Comparison of ENCODE assay signal across 14 cellular contexts in genomic region chr7:27992755-27993478, GRCh38.
A peak's percentile ranks its signal among the peaks of the same experiment; 100 is the strongest.
DNase-seq lines count a peak whose midpoint lies in the region; ATAC-seq and TF ChIP-seq lines count a peak whose summit lies in the region.
"Had no signal": no experiment of that assay in that cellular context is flagged by ENCODE, and none has a peak within 500 bp of the region (broad histone marks: within the 10 kb centered on the region; RNA-seq: fewer than 3 reads in every experiment).

No MANE protein-coding gene starts in this region.

- ATAC-seq in activated CD8-positive, alpha-beta T cell treated with anti-CD3 and anti-CD28 coated beads, Interleukin-2, amount 10 ng/mL, durations not matched to agents 7 days and 5 days: no peak
- ATAC-seq: GM12878 had no signal

- peaks cover 3% of the 10 kb centered on the region for H3K36me3 Mint-ChIP-seq in activated CD8-positive, alpha-beta T cell treated with anti-CD3 and anti-CD28 coated beads, Interleukin-2, amount 10 ng/mL, durations not matched to agents 7 days and 5 days (ENCODE audit: low read depth)
- peaks cover 6% of the 10 kb centered on the region for H3K36me3 Mint-ChIP-seq in mesothelial cell of epicardium

- H3K9me3 ChIP-seq in MM.1S (replicated peaks; ENCODE audit: insufficient read depth, low read length) (no peaks in the 10 kb centered on the region), OCI-LY7 (ENCODE audit: low read length) (no peaks in the 10 kb centered on the region), ovary (no peaks in the 10 kb centered on the region)

- H3K27me3 ChIP-seq in MM.1S (replicated peaks; ENCODE audit: insufficient read depth, low read length): no peaks in the 10 kb centered on the region
- H3K27me3 ChIP-seq in ovary: no peaks in the 10 kb centered on the region

- H3K9ac ChIP-seq in MM.1S (ENCODE audit: low read length): no peak overlapping the region

- no peaks in the 10 kb centered on the region for H3K27me3 Mint-ChIP-seq in activated CD8-positive, alpha-beta T cell treated with anti-CD3 and anti-CD28 coated beads, Interleukin-2, amount 10 ng/mL, durations not matched to agents 7 days and 5 days (ENCODE audit: low read depth)
- H3K27me3 Mint-ChIP-seq in mesothelial cell of epicardium (ENCODE audit: low read depth): peaks cover 1% of the 10 kb centered on the region

- WGBS in ovary, 3 donors: 16 to 27% (median 19%) methylated on average over 8 of the region's 8 CpGs

- H3K27ac ChIP-seq in MM.1S (ENCODE audit: low read length) (no peak overlapping the region), OCI-LY7 (ENCODE audit: low read depth, low read length, poor library complexity, severe bottlenecking) (no peak overlapping the region), ovary (no peak overlapping the region)
- H3K27ac ChIP-seq: epithelial cell of prostate had no signal

- no peaks in the 10 kb centered on the region for H3K9me2 ChIP-seq in MM.1S (replicated peaks; ENCODE audit: insufficient read depth, low read length)
- no peaks in the 10 kb centered on the region for H3K9me2 ChIP-seq in OCI-LY7 (ENCODE audit: insufficient read depth, low read length)

- intact Hi-C loops in OCI-LY7 (cut with micrococcal nuclease; ENCODE audit: unreplicated experiment) (no loop called here), ovary (cut with DNase I) (no loop called here)

- no peaks in the 10 kb centered on the region for H3F3A ChIP-seq in MM.1S (ENCODE audit: insufficient read depth, low read length)

- peaks cover 5% of the 10 kb centered on the region for H3K9me3 Mint-ChIP-seq in activated CD8-positive, alpha-beta T cell treated with anti-CD3 and anti-CD28 coated beads, Interleukin-2, amount 10 ng/mL, durations not matched to agents 7 days and 5 days (ENCODE audit: insufficient read depth)
- peaks cover 7% of the 10 kb centered on the region for H3K9me3 Mint-ChIP-seq in mesothelial cell of epicardium

- POLR2A ChIA-PET in OCI-LY7 (lab: Charles Lee): interaction anchor here (0.6 kb wide), 1 partner anchor 12 kb away, joined by 3 read pairs; no protein-coding TSS in a partner anchor
- POLR2A ChIA-PET in activated CD8-positive, alpha-beta T cell treated with anti-CD3 and anti-CD28 coated beads, Interleukin-2, amount 10 ng/mL, durations not matched to agents 7 days and 5 days (lab: Charles Lee): no interaction called here

- no peak for TF ChIP-seq CTCF in MM.1S (IDR thresholded peaks at IDR 0.05; ENCODE audit: low read length)
- TF ChIP-seq CTCF in OCI-LY7 (conservative IDR thresholded peaks at IDR 0.05; ENCODE audit: low read length): no peak
- TF ChIP-seq CTCF in ovary (IDR thresholded peaks at IDR 0.05): no peak
- no peak for TF ChIP-seq CTCF in mesothelial cell of epicardium (IDR thresholded peaks at IDR 0.05; ENCODE audit: unreplicated experiment)
- TF ChIP-seq CTCF in GM10266 (IDR thresholded peaks at IDR 0.05; ENCODE audit: control insufficient read depth, insufficient read depth, low read depth, missing control alignments): no peak

- no peak for TF ChIP-seq POLR2A in ovary (IDR thresholded peaks at IDR 0.05)

- no peak for TF ChIP-seq EP300 in ovary (IDR thresholded peaks at IDR 0.05)

- CTCF ChIA-PET in OCI-LY7 (lab: Charles Lee; ENCODE audit: unreplicated experiment): no interaction called here
- CTCF ChIA-PET in activated CD8-positive, alpha-beta T cell treated with anti-CD3 and anti-CD28 coated beads, Interleukin-2, amount 10 ng/mL, durations not matched to agents 7 days and 5 days (lab: Charles Lee): no interaction called here

- peak; percentile 18 for DNase-seq in DMS 273 treated with DMSO at 0.1 percent for 48 hours (lab: John Stamatoyannopoulos, UW)
- DNase-seq in MM.1S: peak; percentile 65
- peak; percentile 53 for DNase-seq in OCI-LY7 (ENCODE audit: low spot score)
- DNase-seq in ovary: peak in 3 of 5 donors; percentile 31 to 49 (median 44)
- no peak for DNase-seq in activated CD8-positive, alpha-beta T cell treated with anti-CD3 and anti-CD28 coated beads, Interleukin-2, amount 10 ng/mL, durations not matched to agents 7 days and 5 days
- no peak for DNase-seq in mesothelial cell of epicardium (ENCODE audit: low spot score in 2 of 2, unreplicated experiment in 2 of 2)
- no peak for DNase-seq in GM10266 (ENCODE audit: extremely low spot score)
- DNase-seq: aorta, NCI-H187 treated with DMSO at 0.1 percent for 48 hours, retina had no signal

- H3K4me3 ChIP-seq in MM.1S (ENCODE audit: low read length) (no peak overlapping the region), OCI-LY7 (ENCODE audit: low read depth, low read length, poor library complexity, severe bottlenecking) (no peak overlapping the region), ovary (no peak overlapping the region)
- H3K4me3 ChIP-seq: GM12878, lung had no signal

- H3K27ac Mint-ChIP-seq in activated CD8-positive, alpha-beta T cell treated with anti-CD3 and anti-CD28 coated beads, Interleukin-2, amount 10 ng/mL, durations not matched to agents 7 days and 5 days: no peak overlapping the region
- H3K27ac Mint-ChIP-seq in mesothelial cell of epicardium: no peak overlapping the region

- no peaks in the 10 kb centered on the region for H3K4me1 Mint-ChIP-seq in activated CD8-positive, alpha-beta T cell treated with anti-CD3 and anti-CD28 coated beads, Interleukin-2, amount 10 ng/mL, durations not matched to agents 7 days and 5 days (ENCODE audit: low read depth)
- peaks cover 13% of the 10 kb centered on the region for H3K4me1 Mint-ChIP-seq in mesothelial cell of epicardium
- H3K4me1 Mint-ChIP-seq: neural crest cell had no signal

- H4K20me1 ChIP-seq in MM.1S (ENCODE audit: insufficient read depth, low read length) (no peaks in the 10 kb centered on the region), OCI-LY7 (ENCODE audit: insufficient read depth, low read length) (no peaks in the 10 kb centered on the region)

- H3K36me3 ChIP-seq in MM.1S (replicated peaks; ENCODE audit: insufficient read depth, low read length) (no peaks in the 10 kb centered on the region), OCI-LY7 (ENCODE audit: insufficient read depth, low read length) (0 out of 2 replicates have a peak, but pooled peaks cover 7% of the 10 kb centered on the region), ovary (no peaks in the 10 kb centered on the region)

- H3K4me2 ChIP-seq in MM.1S (ENCODE audit: low read depth, low read length) (no peak overlapping the region), OCI-LY7 (ENCODE audit: low read length) (no peak overlapping the region)

- H3K79me2 ChIP-seq in MM.1S (ENCODE audit: low read length) (no peaks in the 10 kb centered on the region), OCI-LY7 (ENCODE audit: insufficient read depth, low read depth, low read length) (no peaks in the 10 kb centered on the region)

- H3K4me1 ChIP-seq in MM.1S (ENCODE audit: low read length) (peaks cover 25% of the 10 kb centered on the region), OCI-LY7 (ENCODE audit: insufficient read depth, low read length, poor library complexity, severe bottlenecking) (peaks cover 12% of the 10 kb centered on the region), ovary (ENCODE audit: insufficient read depth) (peaks cover 2% of the 10 kb centered on the region)

- no TSS peak for BruUV-seq in OCI-LY7 (replicated peaks; lab: Mats Ljungman, UMichigan)

- H3K4me3 Mint-ChIP-seq in activated CD8-positive, alpha-beta T cell treated with anti-CD3 and anti-CD28 coated beads, Interleukin-2, amount 10 ng/mL, durations not matched to agents 7 days and 5 days: no peak overlapping the region
- H3K4me3 Mint-ChIP-seq in mesothelial cell of epicardium: no peak overlapping the region
- H3K4me3 Mint-ChIP-seq: neural crest cell had no signal

- H2AFZ ChIP-seq in MM.1S (ENCODE audit: low read length) (no peak overlapping the region), OCI-LY7 (ENCODE audit: low read length) (no peak overlapping the region)

Comparison
In these comparisons a context has a peak if more than half of its experiments do, and no peak if none do; other contexts are left out.
1. DNase-seq: peak in DMS 273 treated with DMSO at 0.1 percent for 48 hours (single experiment), MM.1S (single experiment), OCI-LY7 (single experiment) and ovary (3 of 5); none in activated CD8-positive, alpha-beta T cell treated with anti-CD3 and anti-CD28 coated beads, Interleukin-2, amount 10 ng/mL, durations not matched to agents 7 days and 5 days (single experiment), mesothelial cell of epicardium (0 of 2) and GM10266 (single experiment).